In the genomic region with DNA sequence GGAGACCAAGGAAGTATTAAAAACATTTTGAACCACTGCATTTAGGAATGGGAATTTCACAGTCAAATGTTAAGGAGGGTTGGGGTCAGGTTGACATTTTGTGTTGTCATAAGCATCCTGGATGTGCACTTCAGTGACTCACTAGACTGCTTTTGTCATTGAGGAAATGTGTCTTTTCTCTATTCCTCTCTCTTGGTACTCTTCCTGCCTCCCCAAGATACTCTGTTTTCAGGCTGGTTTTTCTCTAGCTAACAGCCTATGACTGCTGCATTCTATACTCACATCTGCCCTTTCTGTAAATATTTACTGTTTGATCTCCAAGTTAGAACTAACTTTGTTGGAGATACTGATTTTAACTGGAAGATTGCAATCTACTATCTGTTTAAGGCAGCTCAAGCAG, we compare ENCODE assay signal across 26 cellular contexts. TPM values are rescaled to one million over a fixed set of nuclear protein-coding genes. Genes with fewer than 3 reads are reported as not detected.
DNase-seq lines count a peak whose midpoint lies in the region; ATAC-seq and TF ChIP-seq lines count a peak whose summit lies in the region.
"Had no signal": no experiment of that assay in that cellular context is flagged by ENCODE, and none has a peak within 500 bp of the region (broad histone marks: within the 10 kb centered on the region; RNA-seq: fewer than 3 reads in every experiment).

No MANE protein-coding gene starts in this region.

- H3K9ac ChIP-seq in PC-3 (ENCODE audit: low read length), result no peak overlapping the region
- H3K9ac ChIP-seq: BLaER1 treated with 17β-estradiol and CSF1 and Interleukin-3, amounts not matched to agents 10 nM and 100 nM had no signal

- peak overlapping the region; percentile 80 for H3K27ac Mint-ChIP-seq in activated naive CD4-positive, alpha-beta T cell treated with anti-CD3 and anti-CD28 coated beads for 36 hours
- peak overlapping the region; percentile 71 for H3K27ac Mint-ChIP-seq in activated CD4-positive, alpha-beta memory T cell treated with anti-CD3 and anti-CD28 coated beads for 36 hours
- H3K27ac Mint-ChIP-seq in endothelial cell (ENCODE audit: unreplicated experiment), result peak overlapping the region; percentile 38
- peak overlapping the region; percentile 27 for H3K27ac Mint-ChIP-seq in stimulated activated naive CD8-positive, alpha-beta T cell treated with anti-CD3 and anti-CD28 coated beads, Interleukin-15, Interleukin-2, amounts not matched to agents 100 ng/mL and 50 ng/mL, for 24 hours
- H3K27ac Mint-ChIP-seq: nephron had no signal

- no peak overlapping the region for H3K4me3 Mint-ChIP-seq in activated naive CD4-positive, alpha-beta T cell treated with anti-CD3 and anti-CD28 coated beads for 36 hours
- H3K4me3 Mint-ChIP-seq in activated CD4-positive, alpha-beta memory T cell treated with anti-CD3 and anti-CD28 coated beads for 36 hours, result no peak overlapping the region
- no peak overlapping the region for H3K4me3 Mint-ChIP-seq in endothelial cell (ENCODE audit: unreplicated experiment)
- H3K4me3 Mint-ChIP-seq in stimulated activated naive CD8-positive, alpha-beta T cell treated with anti-CD3 and anti-CD28 coated beads, Interleukin-15, Interleukin-2, amounts not matched to agents 100 ng/mL and 50 ng/mL, for 24 hours, result no peak overlapping the region
- H3K4me3 Mint-ChIP-seq: nephron had no signal

- peaks cover 86% of the 10 kb centered on the region for H3K36me3 ChIP-seq in PC-3 (ENCODE audit: low read depth, low read length)

- no peaks in the 10 kb centered on the region for H3K9me2 ChIP-seq in PC-3 (replicated peaks; ENCODE audit: low read length)

- peaks cover 21% of the 10 kb centered on the region; the same call in 1 of the 2 replicates for H3K79me2 ChIP-seq in PC-3 (ENCODE audit: low read length)

- H3K36me3 Mint-ChIP-seq in activated naive CD4-positive, alpha-beta T cell treated with anti-CD3 and anti-CD28 coated beads for 36 hours (ENCODE audit: low read depth), result peaks cover 66% of the 10 kb centered on the region
- peaks cover 71% of the 10 kb centered on the region for H3K36me3 Mint-ChIP-seq in activated CD4-positive, alpha-beta memory T cell treated with anti-CD3 and anti-CD28 coated beads for 36 hours
- peaks cover 66% of the 10 kb centered on the region for H3K36me3 Mint-ChIP-seq in endothelial cell (ENCODE audit: low read depth, unreplicated experiment)
- H3K36me3 Mint-ChIP-seq in stimulated activated naive CD8-positive, alpha-beta T cell treated with anti-CD3 and anti-CD28 coated beads, Interleukin-15, Interleukin-2, amounts not matched to agents 100 ng/mL and 50 ng/mL, for 24 hours (ENCODE audit: low read depth), result peaks cover 92% of the 10 kb centered on the region

- ATAC-seq in PC-3, result no peak
- no peak for ATAC-seq in left colon
- ATAC-seq in HG02885 (IDR thresholded peaks at IDR 0.05; ENCODE audit: poor library complexity, unreplicated experiment), result no peak
- ATAC-seq: gastrocnemius medialis, GM12878, right cardiac atrium had no signal

- H3K9me3 ChIP-seq in PC-3 (ENCODE audit: low read length), result no peaks in the 10 kb centered on the region
- H3K9me3 ChIP-seq: BLaER1 treated with 17β-estradiol and CSF1 and Interleukin-3, amounts not matched to agents 10 nM and 100 nM; esophagus squamous epithelium; gastrocnemius medialis; left ventricle myocardium inferior; stomach; tibial nerve had no signal

- no peaks in the 10 kb centered on the region for H3K27me3 Mint-ChIP-seq in activated naive CD4-positive, alpha-beta T cell treated with anti-CD3 and anti-CD28 coated beads for 36 hours (ENCODE audit: low read depth)
- H3K27me3 Mint-ChIP-seq in activated CD4-positive, alpha-beta memory T cell treated with anti-CD3 and anti-CD28 coated beads for 36 hours, result no peaks in the 10 kb centered on the region
- H3K27me3 Mint-ChIP-seq in endothelial cell (ENCODE audit: unreplicated experiment), result no peaks in the 10 kb centered on the region
- H3K27me3 Mint-ChIP-seq in stimulated activated naive CD8-positive, alpha-beta T cell treated with anti-CD3 and anti-CD28 coated beads, Interleukin-15, Interleukin-2, amounts not matched to agents 100 ng/mL and 50 ng/mL, for 24 hours, result no peaks in the 10 kb centered on the region

- no peaks in the 10 kb centered on the region for H3K4me1 ChIP-seq in PC-3 (ENCODE audit: insufficient read depth, low read length)
- H3K4me1 ChIP-seq: BLaER1 treated with 17β-estradiol and CSF1 and Interleukin-3, amounts not matched to agents 10 nM and 100 nM; gastrocnemius medialis had no signal

- 0 out of 2 replicates have a peak, but pooled peaks cover 2% of the 10 kb centered on the region for H4K20me1 ChIP-seq in PC-3 (ENCODE audit: low read length)

- DNase-seq in activated naive CD4-positive, alpha-beta T cell treated with anti-CD3 and anti-CD28 coated beads for 36 hours, result no peak
- no peak for DNase-seq in activated naive CD4-positive, alpha-beta T cell (lab: John Stamatoyannopoulos, UW)
- no peak for DNase-seq in activated CD4-positive, alpha-beta memory T cell treated with anti-CD3 and anti-CD28 coated beads for 36 hours
- DNase-seq in endothelial cell (ENCODE audit: low spot score), result no peak
- DNase-seq in PC-3, result no peak
- no peak for DNase-seq in left colon
- DNase-seq: activated CD8-positive, alpha-beta memory T cell treated with anti-CD3 and anti-CD28 coated beads for 24 hours; esophagus squamous epithelium; gastrocnemius medialis; H7; hippocampal formation; left ventricle myocardium inferior; NCI-H1092 treated with DMSO at 0.1 percent for 48 hours; NCI-H2029; NCI-H69; right cardiac atrium; stimulated activated CD4-positive, alpha-beta T cell treated with anti-CD3 and anti-CD28 coated beads, Interleukin-4, amount 100 ng/mL, for 24 hours; stomach had no signal

- POLR2A ChIA-PET in activated CD4-positive, alpha-beta memory T cell treated with anti-CD3 and anti-CD28 coated beads for 36 hours (lab: Charles Lee), result no interaction called here
- POLR2A ChIA-PET in PC-3 (lab: Charles Lee; ENCODE audit: unreplicated experiment), result no interaction called here

- no peak for TF ChIP-seq CTCF in endothelial cell (IDR thresholded peaks at IDR 0.05; ENCODE audit: unreplicated experiment)
- no peak for TF ChIP-seq CTCF in PC-3 (conservative IDR thresholded peaks at IDR 0.05; ENCODE audit: low read depth, low read length)

- no peak overlapping the region for H3K4me2 ChIP-seq in PC-3 (ENCODE audit: low read length)
- H3K4me2 ChIP-seq: BLaER1 treated with 17β-estradiol and CSF1 and Interleukin-3, amounts not matched to agents 10 nM and 100 nM had no signal

- H3F3A ChIP-seq in PC-3 (ENCODE audit: low read length, unreplicated experiment), result no peaks in the 10 kb centered on the region

- no TSS peak for BruUV-seq in PC-3 (replicated peaks; lab: Mats Ljungman, UMichigan)

- H3K4me3 ChIP-seq in PC-3 (ENCODE audit: low read length), result no peak overlapping the region
- H3K4me3 ChIP-seq: BLaER1 treated with 17β-estradiol and CSF1 and Interleukin-3, amounts not matched to agents 10 nM and 100 nM; coronary artery; esophagus squamous epithelium; gastrocnemius medialis; GM12878; left ventricle myocardium inferior; SK-N-MC; stomach; tibial nerve had no signal

- CTCF ChIA-PET in activated naive CD4-positive, alpha-beta T cell treated with anti-CD3 and anti-CD28 coated beads for 36 hours (lab: Charles Lee), result interaction anchor here (1.0 to 2.3 kb wide), 2 partner anchors 12 to 22 kb away, joined by 3 to 6 read pairs; no protein-coding TSS in a partner anchor
- CTCF ChIA-PET in activated CD4-positive, alpha-beta memory T cell treated with anti-CD3 and anti-CD28 coated beads for 36 hours (lab: Charles Lee), result interaction anchor here (1.2 to 1.3 kb wide), 2 partner anchors 15 to 22 kb away, joined by 3 to 6 read pairs; no protein-coding TSS in a partner anchor
- CTCF ChIA-PET in PC-3 (lab: Charles Lee), result no interaction called here

- peaks cover 66% of the 10 kb centered on the region for H3K4me1 Mint-ChIP-seq in activated naive CD4-positive, alpha-beta T cell treated with anti-CD3 and anti-CD28 coated beads for 36 hours (ENCODE audit: low read depth)
- H3K4me1 Mint-ChIP-seq in activated CD4-positive, alpha-beta memory T cell treated with anti-CD3 and anti-CD28 coated beads for 36 hours (ENCODE audit: low read depth), result peaks cover 73% of the 10 kb centered on the region
- H3K4me1 Mint-ChIP-seq in endothelial cell (ENCODE audit: unreplicated experiment), result peaks cover 5% of the 10 kb centered on the region
- peaks cover 45% of the 10 kb centered on the region for H3K4me1 Mint-ChIP-seq in stimulated activated naive CD8-positive, alpha-beta T cell treated with anti-CD3 and anti-CD28 coated beads, Interleukin-15, Interleukin-2, amounts not matched to agents 100 ng/mL and 50 ng/mL, for 24 hours (ENCODE audit: low read depth)
- H3K4me1 Mint-ChIP-seq: nephron had no signal

- H3K27ac ChIP-seq in PC-3 (ENCODE audit: low read length), result no peak overlapping the region
- H3K27ac ChIP-seq: BLaER1 treated with 17β-estradiol and CSF1 and Interleukin-3, amounts not matched to agents 10 nM and 100 nM; coronary artery; esophagus squamous epithelium; gastrocnemius medialis; left ventricle myocardium inferior; tibial nerve had no signal

- no peaks in the 10 kb centered on the region for H3K27me3 ChIP-seq in PC-3 (ENCODE audit: low read length)
- H3K27me3 ChIP-seq: BLaER1 treated with 17β-estradiol and CSF1 and Interleukin-3, amounts not matched to agents 10 nM and 100 nM; esophagus squamous epithelium; gastrocnemius medialis; stomach; tibial nerve had no signal

- H3K9me3 Mint-ChIP-seq in activated naive CD4-positive, alpha-beta T cell treated with anti-CD3 and anti-CD28 coated beads for 36 hours, result no peaks in the 10 kb centered on the region
- no peaks in the 10 kb centered on the region for H3K9me3 Mint-ChIP-seq in activated CD4-positive, alpha-beta memory T cell treated with anti-CD3 and anti-CD28 coated beads for 36 hours
- no peaks in the 10 kb centered on the region for H3K9me3 Mint-ChIP-seq in endothelial cell (ENCODE audit: unreplicated experiment)
- no peaks in the 10 kb centered on the region for H3K9me3 Mint-ChIP-seq in stimulated activated naive CD8-positive, alpha-beta T cell treated with anti-CD3 and anti-CD28 coated beads, Interleukin-15, Interleukin-2, amounts not matched to agents 100 ng/mL and 50 ng/mL, for 24 hours
- H3K9me3 Mint-ChIP-seq: nephron had no signal

- no peak overlapping the region for H2AFZ ChIP-seq in PC-3 (ENCODE audit: low read length)

- intact Hi-C loops in activated naive CD4-positive, alpha-beta T cell treated with anti-CD3 and anti-CD28 coated beads for 36 hours (cut with micrococcal nuclease), result loop anchor here (1.0 to 2.0 kb wide), 3 partner anchors 12 to 62 kb away; no protein-coding TSS in a partner anchor
- intact Hi-C loops in activated CD4-positive, alpha-beta memory T cell treated with anti-CD3 and anti-CD28 coated beads for 36 hours (cut with micrococcal nuclease), result no loop called here
- intact Hi-C loops in PC-3 (cut with micrococcal nuclease), result no loop called here
- intact Hi-C loops in left colon (cut with DNase I, micrococcal nuclease), result no loop called here

RNA-seq across cellular contexts. Expression of gene XRCC5, which starts 23.4 kb away (rescaled TPM):
- total RNA-seq in activated naive CD4-positive, alpha-beta T cell treated with anti-CD3 and anti-CD28 coated beads for 36 hours, result 100 to 1,000 TPM; 486 to 495 TPM
- 100 to 1,000 TPM; 510 to 515 TPM for total RNA-seq in activated CD4-positive, alpha-beta memory T cell treated with anti-CD3 and anti-CD28 coated beads for 36 hours
- total RNA-seq in endothelial cell (ENCODE audit: unreplicated experiment) (365 TPM), PC-3 (2014; rRNA removed) (277 and 290 TPM in 2 replicates), left colon (100 to 1,000 TPM; 163 to 189 TPM)

RNA-seq across cellular contexts. Expression of gene TMEM169, which starts 50.9 kb away (rescaled TPM):
- under 1 TPM; 0.57 to 0.81 TPM for total RNA-seq in activated naive CD4-positive, alpha-beta T cell treated with anti-CD3 and anti-CD28 coated beads for 36 hours
- 1 to 10 TPM; 2.0 to 2.7 TPM for total RNA-seq in activated CD4-positive, alpha-beta memory T cell treated with anti-CD3 and anti-CD28 coated beads for 36 hours
- total RNA-seq in endothelial cell (ENCODE audit: unreplicated experiment) (3.2 TPM), PC-3 (2014; rRNA removed) (not detected in 2 replicates), left colon (under 1 TPM; 0.22 to 0.37 TPM)
- total RNA-seq: gastrocnemius medialis had no signal

RNA-seq across cellular contexts. Expression of gene PECR, which starts 51.0 kb away (rescaled TPM):
- total RNA-seq in activated naive CD4-positive, alpha-beta T cell treated with anti-CD3 and anti-CD28 coated beads for 36 hours, result 10 to 100 TPM; 18.8 to 20.9 TPM
- total RNA-seq in activated CD4-positive, alpha-beta memory T cell treated with anti-CD3 and anti-CD28 coated beads for 36 hours, result 10 to 100 TPM; 23.3 to 27.6 TPM
- total RNA-seq in endothelial cell (ENCODE audit: unreplicated experiment) (8.4 TPM), PC-3 (2014; rRNA removed) (23.0 and 26.0 TPM in 2 replicates), left colon (10 to 100 TPM; 20.2 to 26.6 TPM)

Comparison
In these comparisons a context has a peak if more than half of its experiments do, and no peak if none do; other contexts are left out.
1. H3K27ac Mint-ChIP-seq: peak in every context shown above with its lines; median percentile 80 in activated naive CD4-positive, alpha-beta T cell treated with anti-CD3 and anti-CD28 coated beads for 36 hours; 71 in activated CD4-positive, alpha-beta memory T cell treated with anti-CD3 and anti-CD28 coated beads for 36 hours; 38 in endothelial cell; 27 in stimulated activated naive CD8-positive, alpha-beta T cell treated with anti-CD3 and anti-CD28 coated beads, Interleukin-15, Interleukin-2, amounts not matched to agents 100 ng/mL and 50 ng/mL, for 24 hours.